19 cellular contexts compared by ENCODE assay signal in genomic region chr6:93586316-93586715, GRCh38.
A peak's percentile ranks its signal among the peaks of the same experiment; 100 is the strongest.
DNase-seq lines count a peak whose midpoint lies in the region; ATAC-seq and TF ChIP-seq lines count a peak whose summit lies in the region.
"Had no signal": no experiment of that assay in that cellular context is flagged by ENCODE, and none has a peak within 500 bp of the region (broad histone marks: within the 10 kb centered on the region; RNA-seq: fewer than 3 reads in every experiment).

No MANE protein-coding gene starts in this region.

- H3K9me3 Mint-ChIP-seq in MCF 10A (ENCODE audit: unreplicated experiment), result no peaks in the 10 kb centered on the region

- no peak overlapping the region for H3K4me3 Mint-ChIP-seq in MCF 10A (ENCODE audit: unreplicated experiment)
- H3K4me3 Mint-ChIP-seq: B cell; CD4-positive, CD25-positive, alpha-beta regulatory T cell; CD8-positive, alpha-beta T cell; HFFc6 had no signal

- H3K4me1 ChIP-seq in mesenchymal stem cell (ENCODE audit: control insufficient read depth, insufficient read depth, low read depth, low read length), result no peaks in the 10 kb centered on the region
- H3K4me1 ChIP-seq: Caco-2, HAP-1 had no signal

- H3K23ac ChIP-seq in mesenchymal stem cell (ENCODE audit: low read length in 2 of 2), result no peak overlapping the region

- POLR2A ChIA-PET in MCF 10A (lab: Yijun Ruan, JAX), result no interaction called here

- no peak overlapping the region for H4K91ac ChIP-seq in mesenchymal stem cell (ENCODE audit: low read length)

- H3K27me3 ChIP-seq in kidney epithelial cell (ENCODE audit: control insufficient read depth, insufficient read depth, low read length) (no peaks in the 10 kb centered on the region), mesenchymal stem cell (ENCODE audit: control insufficient read depth in 1 of 2, insufficient read depth in 1 of 2, low read length in 2 of 2) (no peaks in the 10 kb centered on the region)
- H3K27me3 ChIP-seq: BLaER1 had no signal

- peak overlapping the region; percentile 82 for H3K27ac ChIP-seq in mesenchymal stem cell (ENCODE audit: low read length, poor library complexity, severe bottlenecking)
- H3K27ac ChIP-seq: 22Rv1, BLaER1, C4-2B had no signal

- no peak overlapping the region for H2BK120ac ChIP-seq in mesenchymal stem cell (ENCODE audit: low read depth, low read length)

- H3K18ac ChIP-seq in mesenchymal stem cell (ENCODE audit: low read depth in 1 of 2, low read length in 2 of 2), result no peak overlapping the region

- peaks cover 30% of the 10 kb centered on the region for H3K27me3 Mint-ChIP-seq in MCF 10A (ENCODE audit: insufficient read depth, unreplicated experiment)
- H3K27me3 Mint-ChIP-seq: B cell; CD4-positive, CD25-positive, alpha-beta regulatory T cell had no signal

- no peaks in the 10 kb centered on the region for H3K79me1 ChIP-seq in mesenchymal stem cell (replicated peaks; ENCODE audit: low read length, poor library complexity, severe bottlenecking)

- TF ChIP-seq CTCF in epithelial cell of proximal tubule (conservative IDR thresholded peaks at IDR 0.05; ENCODE audit: low read depth, low read length) (no peak), kidney epithelial cell (IDR thresholded peaks at IDR 0.05; ENCODE audit: insufficient read depth, low read length, poor library complexity, severe bottlenecking) (no peak), MCF 10A (IDR thresholded peaks at IDR 0.05; ENCODE audit: unreplicated experiment) (no peak)

- no peaks in the 10 kb centered on the region for H3K36me3 Mint-ChIP-seq in MCF 10A (ENCODE audit: insufficient read depth, unreplicated experiment)
- H3K36me3 Mint-ChIP-seq: CD4-positive, CD25-positive, alpha-beta regulatory T cell; CD8-positive, alpha-beta T cell had no signal

- no peak overlapping the region for H4K8ac ChIP-seq in mesenchymal stem cell (ENCODE audit: low read length)

- H3K4me3 ChIP-seq in epithelial cell of proximal tubule (ENCODE audit: low read depth, low read length), result no peak overlapping the region
- no peak overlapping the region for H3K4me3 ChIP-seq in kidney epithelial cell (ENCODE audit: low read depth, low read length)
- no peak overlapping the region for H3K4me3 ChIP-seq in mesenchymal stem cell (ENCODE audit: insufficient read depth in 1 of 2, low read depth in 1 of 2, low read length in 2 of 2)
- H3K4me3 ChIP-seq: BLaER1, HAP-1 had no signal

- no peak overlapping the region for H3K4ac ChIP-seq in mesenchymal stem cell (ENCODE audit: low read depth in 1 of 2, low read length in 2 of 2)

- no peaks in the 10 kb centered on the region for H3K4me1 Mint-ChIP-seq in MCF 10A (ENCODE audit: insufficient read depth, unreplicated experiment)
- H3K4me1 Mint-ChIP-seq: B cell; CD4-positive, CD25-positive, alpha-beta regulatory T cell had no signal

- H3K9me3 ChIP-seq in mesenchymal stem cell (ENCODE audit: control insufficient read depth, low read length), result no peaks in the 10 kb centered on the region
- H3K9me3 ChIP-seq: BLaER1, Caco-2, HAP-1 had no signal

- no CpG with 5 or more reads among the region's 1 CpG for WGBS in mesenchymal stem cell

- BruUV-seq in MCF 10A (replicated peaks; lab: Mats Ljungman, UMichigan), result no TSS peak

- no peak overlapping the region for H2AFZ ChIP-seq in mesenchymal stem cell (ENCODE audit: low read depth, low read length)

- H3K14ac ChIP-seq in mesenchymal stem cell (ENCODE audit: low read length in 2 of 2), result no peak overlapping the region

- CTCF ChIA-PET in MCF 10A (lab: Yijun Ruan, JAX), result no interaction called here

- no peak overlapping the region for H2AK5ac ChIP-seq in mesenchymal stem cell (ENCODE audit: low read length, severe bottlenecking)

- H3K36me3 ChIP-seq in kidney epithelial cell (ENCODE audit: control insufficient read depth, insufficient read depth, low read length) (no peaks in the 10 kb centered on the region), mesenchymal stem cell (ENCODE audit: control insufficient read depth in 1 of 2, insufficient read depth in 2 of 2, low read depth in 1 of 2, low read length in 2 of 2) (no peaks in the 10 kb centered on the region)
- H3K36me3 ChIP-seq: BLaER1, HAP-1 had no signal

- no peak overlapping the region for H2BK12ac ChIP-seq in mesenchymal stem cell (ENCODE audit: low read length in 2 of 2)

- DNase-seq in epithelial cell of proximal tubule (ENCODE audit: low read depth), result peak; percentile 65
- peak; percentile 60 for DNase-seq in kidney epithelial cell (ENCODE audit: low read depth)
- no peak for DNase-seq in mesenchymal stem cell
- peak; percentile 93 for DNase-seq in renal cortical epithelial cell (ENCODE audit: low read depth)
- no peak for DNase-seq in activated CD4-positive, alpha-beta T cell treated with anti-CD3 and anti-CD28 coated beads, Interleukin-2, amount 50 U/mL, for 48 hours
- DNase-seq in MCF 10A (ENCODE audit: unreplicated experiment), result no peak
- DNase-seq: Caco-2; CD4-positive, CD25-positive, alpha-beta regulatory T cell; CD8-positive, alpha-beta T cell; DMS153; DND-41; GOT3; HFFc6 had no signal

- no peak overlapping the region for H3K27ac Mint-ChIP-seq in MCF 10A (ENCODE audit: low read depth, unreplicated experiment)
- H3K27ac Mint-ChIP-seq: B cell; CD4-positive, CD25-positive, alpha-beta regulatory T cell; CD8-positive, alpha-beta T cell; HFFc6 had no signal

- H2BK15ac ChIP-seq in mesenchymal stem cell (ENCODE audit: low read depth, poor library complexity, severe bottlenecking), result no peak overlapping the region

- intact Hi-C loops in MCF 10A (cut with micrococcal nuclease), result no loop called here

- H3K9ac ChIP-seq in mesenchymal stem cell (ENCODE audit: low read length), result no peak overlapping the region
- H3K9ac ChIP-seq: BLaER1 had no signal

- no peak overlapping the region for H3K4me2 ChIP-seq in mesenchymal stem cell (ENCODE audit: low read length, poor library complexity, severe bottlenecking)
- H3K4me2 ChIP-seq: BLaER1 had no signal

- ATAC-seq in HG03095 (IDR thresholded peaks at IDR 0.05; ENCODE audit: unreplicated experiment), result no peak
- ATAC-seq: CD8-positive, alpha-beta T cell had no signal

- no peak overlapping the region for H2BK5ac ChIP-seq in mesenchymal stem cell (ENCODE audit: low read depth, low read length, poor library complexity, severe bottlenecking)

Comparison
In these comparisons a context has a peak if more than half of its experiments do, and no peak if none do; other contexts are left out.
1. DNase-seq: peak in epithelial cell of proximal tubule (single experiment), kidney epithelial cell (single experiment) and renal cortical epithelial cell (single experiment); none in mesenchymal stem cell (single experiment), activated CD4-positive, alpha-beta T cell treated with anti-CD3 and anti-CD28 coated beads, Interleukin-2, amount 50 U/mL, for 48 hours (0 of 2) and MCF 10A (single experiment).